26 cellular contexts compared by ENCODE assay signal in genomic region chr19:28644261-28644660, GRCh38.
"Had no signal": no experiment of that assay in that cellular context is flagged by ENCODE, and none has a peak within 500 bp of the region (broad histone marks: within the 10 kb centered on the region; RNA-seq: fewer than 3 reads in every experiment).

No MANE protein-coding gene starts in this region.

- ATAC-seq: effector memory CD8-positive, alpha-beta T cell; left colon; left ventricle myocardium superior; lower lobe of right lung; natural killer cell; right cardiac atrium; stimulated activated naive CD8-positive, alpha-beta T cell treated with anti-CD3 and anti-CD28 coated beads, Interleukin-15, amount 100 ng/mL, for 72 hours had no signal

- H3K27me3 Mint-ChIP-seq: stimulated activated naive CD8-positive, alpha-beta T cell treated with anti-CD3 and anti-CD28 coated beads, Interleukin-15, amount 100 ng/mL, for 72 hours had no signal

- H3K27ac ChIP-seq: esophagus squamous epithelium, lower lobe of right lung, neutrophil, parathyroid adenoma, prostate gland, skin epidermis, spleen, suprapubic skin, transverse colon, vagina had no signal

- H3K4me3 ChIP-seq: esophagus squamous epithelium, lower lobe of right lung, prostate gland, skin epidermis, spleen, suprapubic skin, transverse colon, vagina had no signal

- H3K4me1 Mint-ChIP-seq: stimulated activated naive CD8-positive, alpha-beta T cell treated with anti-CD3 and anti-CD28 coated beads, Interleukin-15, amount 100 ng/mL, for 72 hours had no signal

- H3K36me3 ChIP-seq: esophagus squamous epithelium, lower lobe of right lung, neutrophil, prostate gland, spleen, suprapubic skin, transverse colon, vagina had no signal

- H3K4me1 ChIP-seq: esophagus squamous epithelium, lower lobe of right lung, parathyroid adenoma, prostate gland, spleen, suprapubic skin, transverse colon, vagina had no signal

- H3K9me3 Mint-ChIP-seq: effector memory CD8-positive, alpha-beta T cell; immature natural killer cell; natural killer cell; neural crest cell; stimulated activated naive CD8-positive, alpha-beta T cell treated with anti-CD3 and anti-CD28 coated beads, Interleukin-15, amount 100 ng/mL, for 72 hours had no signal

- DNase-seq: cortex of kidney; effector memory CD8-positive, alpha-beta T cell; erythroblast; esophagus squamous epithelium; foreskin melanocyte; hypothalamus; immature natural killer cell; islet precursor cell; kidney glomerular epithelial cell; left colon; left ventricle myocardium superior; lower lobe of right lung; natural killer cell; right cardiac atrium; spleen; stimulated activated naive CD4-positive, alpha-beta T cell; stimulated activated naive CD8-positive, alpha-beta T cell treated with anti-CD3 and anti-CD28 coated beads, Interleukin-15, amount 100 ng/mL, for 72 hours; transverse colon had no signal

- FAIRE-seq: endometrium had no signal

- H3K4me3 Mint-ChIP-seq: effector memory CD8-positive, alpha-beta T cell; immature natural killer cell; natural killer cell; neural crest cell; stimulated activated naive CD8-positive, alpha-beta T cell treated with anti-CD3 and anti-CD28 coated beads, Interleukin-15, amount 100 ng/mL, for 72 hours had no signal

- H3K27me3 ChIP-seq: esophagus squamous epithelium, suprapubic skin, transverse colon, vagina had no signal

- H3K36me3 Mint-ChIP-seq: immature natural killer cell, natural killer cell had no signal

- H3K27ac Mint-ChIP-seq: effector memory CD8-positive, alpha-beta T cell; immature natural killer cell; natural killer cell had no signal

- H3K9me3 ChIP-seq: lower lobe of right lung, neutrophil, prostate gland, spleen, suprapubic skin, transverse colon, vagina had no signal
